Comparison of ENCODE assay signal across 12 cellular contexts in genomic region chr4:125187621-125188176, GRCh38.
DNase-seq lines count a peak whose midpoint lies in the region; ATAC-seq, FAIRE-seq and TF ChIP-seq lines count a peak whose summit lies in the region.
"Had no signal": no experiment of that assay in that cellular context is flagged by ENCODE, and none has a peak within 500 bp of the region (broad histone marks: within the 10 kb centered on the region; RNA-seq: fewer than 3 reads in every experiment).

No MANE protein-coding gene starts in this region.

- no peak for ATAC-seq in stimulated activated naive CD8-positive, alpha-beta T cell treated with anti-CD3 and anti-CD28 coated beads, Interleukin-15, Interleukin-2, amounts not matched to agents 100 U/mL and 50 U/mL, for 24 hours
- ATAC-seq: Panc1 had no signal

- H3K4me3 ChIP-seq in AG10803 (ENCODE audit: low read length) (no peak overlapping the region), bronchial epithelial cell (ENCODE audit: low read depth, low read length) (no peak overlapping the region), kidney epithelial cell (ENCODE audit: low read depth, low read length) (no peak overlapping the region), spleen (no peak overlapping the region)

- intact Hi-C loops in spleen (cut with DNase I; ENCODE audit: low total_unique reads): no loop called here

- H3K4me1 ChIP-seq in spleen: no peaks in the 10 kb centered on the region

- 82 to 89% (median 83%) methylated on average over 4 of the region's 4 CpGs for WGBS in spleen, 5 donors

- H3K9me3 ChIP-seq in spleen: peaks cover 0 to 16% (median 0%) of the 10 kb centered on the region in 8 donors

- DNase-seq in AG10803 (ENCODE audit: low read depth): peak; percentile 77
- peak; percentile 1 for DNase-seq in HT1080 (ENCODE audit: low read depth)
- peak; percentile 67 for DNase-seq in bronchial epithelial cell (ENCODE audit: low read depth)
- peak; percentile 42 for DNase-seq in kidney epithelial cell (ENCODE audit: low read depth)
- DNase-seq in spleen: no peak
- no peak for DNase-seq in stimulated activated naive CD8-positive, alpha-beta T cell treated with anti-CD3 and anti-CD28 coated beads, Interleukin-15, Interleukin-2, amounts not matched to agents 100 U/mL and 50 U/mL, for 24 hours
- DNase-seq in T1000 (lab: John Stamatoyannopoulos, UW): no peak
- DNase-seq in NCI-H187 (lab: John Stamatoyannopoulos, UW): no peak
- DNase-seq: activated naive CD4-positive, alpha-beta T cell treated with anti-CD3 and anti-CD28 coated beads for 36 hours; NCI-H2171 had no signal

- H3K27me3 ChIP-seq in bronchial epithelial cell (ENCODE audit: control insufficient read depth, insufficient read depth, low read length) (no peaks in the 10 kb centered on the region), kidney epithelial cell (ENCODE audit: control insufficient read depth, insufficient read depth, low read length) (no peaks in the 10 kb centered on the region), spleen (replicated peaks in 1 of 7) (no peaks in the 10 kb centered on the region)

- TF ChIP-seq CTCF in AG10803 (conservative IDR thresholded peaks at IDR 0.05; ENCODE audit: low read length) (no peak), bronchial epithelial cell (IDR thresholded peaks at IDR 0.05; ENCODE audit: insufficient read depth, low read length, severe bottlenecking) (no peak), kidney epithelial cell (IDR thresholded peaks at IDR 0.05; ENCODE audit: insufficient read depth, low read length, poor library complexity, severe bottlenecking) (no peak), spleen (IDR thresholded peaks at IDR 0.05 in 8 of 11, conservative IDR thresholded peaks at IDR 0.05 in 3 of 11) (no peak)

- no peak for FAIRE-seq in bronchial epithelial cell (lab: Jason Lieb, UNC)
- FAIRE-seq: colon had no signal

- H3K27ac ChIP-seq in spleen: no peak overlapping the region

- H3K36me3 ChIP-seq in bronchial epithelial cell (ENCODE audit: control insufficient read depth, insufficient read depth, low read length): no peaks in the 10 kb centered on the region
- H3K36me3 ChIP-seq in kidney epithelial cell (ENCODE audit: control insufficient read depth, insufficient read depth, low read length): no peaks in the 10 kb centered on the region
- no peaks in the 10 kb centered on the region for H3K36me3 ChIP-seq in spleen

- no peak for TF ChIP-seq POLR2A in spleen (IDR thresholded peaks at IDR 0.05)

Comparison
In these comparisons a context has a peak if more than half of its experiments do, and no peak if none do; other contexts are left out.
1. DNase-seq: peak in AG10803 (single experiment), HT1080 (single experiment), bronchial epithelial cell (single experiment) and kidney epithelial cell (single experiment); none in spleen (single experiment), stimulated activated naive CD8-positive, alpha-beta T cell treated with anti-CD3 and anti-CD28 coated beads, Interleukin-15, Interleukin-2, amounts not matched to agents 100 U/mL and 50 U/mL, for 24 hours (single experiment), T1000 (single experiment) and NCI-H187 (0 of 2).